In the genomic region with DNA sequence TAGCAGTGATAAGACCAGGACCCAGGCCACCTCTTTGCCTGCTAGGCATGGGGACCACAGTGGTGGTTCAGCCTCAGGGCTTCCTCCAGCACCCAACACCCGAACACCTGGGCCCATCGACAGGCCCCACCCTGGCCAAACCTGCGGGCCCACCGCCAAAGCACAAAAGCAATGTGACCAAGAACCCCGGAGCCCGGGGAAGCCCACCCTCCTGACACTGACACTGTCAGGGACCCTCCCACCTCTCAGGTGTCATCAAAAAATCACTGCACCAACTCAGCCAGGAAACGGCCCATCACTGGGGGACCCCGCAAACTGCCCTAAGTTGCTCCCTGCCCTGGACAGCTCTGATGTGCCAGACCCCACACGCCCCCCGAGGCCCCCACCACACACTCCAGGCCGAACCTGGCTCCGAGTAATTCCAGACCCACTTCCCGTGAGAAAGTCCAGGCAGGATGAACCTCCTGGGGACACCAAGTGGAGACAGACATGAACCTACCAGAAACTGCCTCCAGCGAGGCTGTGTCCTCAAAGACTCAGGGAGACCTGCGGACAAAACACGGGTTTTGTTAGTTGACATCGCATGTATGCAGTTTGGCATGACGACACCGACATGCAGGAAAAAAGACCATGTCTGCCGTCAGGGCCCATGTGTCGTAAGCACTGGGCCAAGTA, we compare ENCODE assay signal across 1 cellular context.
TF ChIP-seq lines count a peak whose summit lies in the region.

No MANE protein-coding gene starts in this region.

TF ChIP-seq in GM23338, 12 proteins besides CTCF, POLR2A, EP300 and RAD21 (continued from another document):
- TF ChIP-seq, protein P1, sequence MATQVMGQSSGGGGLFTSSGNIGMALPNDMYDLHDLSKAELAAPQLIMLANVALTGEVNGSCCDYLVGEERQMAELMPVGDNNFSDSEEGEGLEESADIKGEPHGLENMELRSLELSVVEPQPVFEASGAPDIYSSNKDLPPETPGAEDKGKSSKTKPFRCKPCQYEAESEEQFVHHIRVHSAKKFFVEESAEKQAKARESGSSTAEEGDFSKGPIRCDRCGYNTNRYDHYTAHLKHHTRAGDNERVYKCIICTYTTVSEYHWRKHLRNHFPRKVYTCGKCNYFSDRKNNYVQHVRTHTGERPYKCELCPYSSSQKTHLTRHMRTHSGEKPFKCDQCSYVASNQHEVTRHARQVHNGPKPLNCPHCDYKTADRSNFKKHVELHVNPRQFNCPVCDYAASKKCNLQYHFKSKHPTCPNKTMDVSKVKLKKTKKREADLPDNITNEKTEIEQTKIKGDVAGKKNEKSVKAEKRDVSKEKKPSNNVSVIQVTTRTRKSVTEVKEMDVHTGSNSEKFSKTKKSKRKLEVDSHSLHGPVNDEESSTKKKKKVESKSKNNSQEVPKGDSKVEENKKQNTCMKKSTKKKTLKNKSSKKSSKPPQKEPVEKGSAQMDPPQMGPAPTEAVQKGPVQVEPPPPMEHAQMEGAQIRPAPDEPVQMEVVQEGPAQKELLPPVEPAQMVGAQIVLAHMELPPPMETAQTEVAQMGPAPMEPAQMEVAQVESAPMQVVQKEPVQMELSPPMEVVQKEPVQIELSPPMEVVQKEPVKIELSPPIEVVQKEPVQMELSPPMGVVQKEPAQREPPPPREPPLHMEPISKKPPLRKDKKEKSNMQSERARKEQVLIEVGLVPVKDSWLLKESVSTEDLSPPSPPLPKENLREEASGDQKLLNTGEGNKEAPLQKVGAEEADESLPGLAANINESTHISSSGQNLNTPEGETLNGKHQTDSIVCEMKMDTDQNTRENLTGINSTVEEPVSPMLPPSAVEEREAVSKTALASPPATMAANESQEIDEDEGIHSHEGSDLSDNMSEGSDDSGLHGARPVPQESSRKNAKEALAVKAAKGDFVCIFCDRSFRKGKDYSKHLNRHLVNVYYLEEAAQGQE (IDR thresholded peaks at IDR 0.05; ENCODE audit: unreplicated experiment) = no peak
